ENCODE assay signal across 8 cellular contexts in genomic region chr3:26712211-26713026, GRCh38.
DNase-seq lines count a peak whose midpoint lies in the region; ATAC-seq lines count a peak whose summit lies in the region.

No MANE protein-coding gene starts in this region.

- DNase-seq in CMK (ENCODE audit: low read depth) (peak; percentile 5), NCI-H510A (lab: John Stamatoyannopoulos, UW) (peak; percentile 1), cerebellum (ENCODE audit: low spot score) (peak; percentile 73), medulla oblongata (ENCODE audit: extremely low spot score) (peak; percentile 68), occipital lobe (lab: John Stamatoyannopoulos, UW) (no peak)
- DNase-seq in activated CD4-positive, alpha-beta T cell treated with anti-CD3 and anti-CD28 coated beads, Interleukin-2, amount 50 U/mL, for 1 hour: no peak

- ATAC-seq in GM18907 (IDR thresholded peaks at IDR 0.05; ENCODE audit: unreplicated experiment) (peak; percentile 85), HG03066 (IDR thresholded peaks at IDR 0.05; ENCODE audit: low read depth, unreplicated experiment) (peak; percentile 79)

Comparison
In these comparisons a context has a peak if more than half of its experiments do, and no peak if none do; other contexts are left out.
1. DNase-seq: peak in CMK (single experiment), NCI-H510A (single experiment), cerebellum (single experiment) and medulla oblongata (single experiment); none in occipital lobe (single experiment) and activated CD4-positive, alpha-beta T cell treated with anti-CD3 and anti-CD28 coated beads, Interleukin-2, amount 50 U/mL, for 1 hour (single experiment).